In genomic region chr4:1019320-1019719, GRCh38 we compare ENCODE assay signal across 18 cellular contexts. TPM values are rescaled to one million over a fixed set of nuclear protein-coding genes. Genes with fewer than 3 reads are reported as not detected.
DNase-seq lines count a peak whose midpoint lies in the region; ATAC-seq and TF ChIP-seq lines count a peak whose summit lies in the region.
"Had no signal": no experiment of that assay in that cellular context is flagged by ENCODE, and none has a peak within 500 bp of the region (broad histone marks: within the 10 kb centered on the region; RNA-seq: fewer than 3 reads in every experiment).

No MANE protein-coding gene starts in this region.

- H3K4me1 Mint-ChIP-seq in brain = peaks cover 32% of the 10 kb centered on the region

- H3K27me3 Mint-ChIP-seq in brain = no peaks in the 10 kb centered on the region
- H3K27me3 Mint-ChIP-seq: CD4-positive, alpha-beta T cell had no signal

- peak overlapping the region; percentile 52 for H3K23ac ChIP-seq in neuronal stem cell (ENCODE audit: low read depth, low read length, poor library complexity)

- H3K27ac ChIP-seq in neuronal stem cell (replicated peaks; ENCODE audit: low read length) (peak overlapping the region; percentile 50), aorta (ENCODE audit: low read depth in 1 of 2, low read length in 2 of 2) (no peak overlapping the region)
- H3K27ac ChIP-seq: A549, HL-60 had no signal

- H2AFZ ChIP-seq in neuronal stem cell (ENCODE audit: low read length) = no peak overlapping the region

- peak overlapping the region; percentile 98 for H2BK15ac ChIP-seq in neuronal stem cell (ENCODE audit: low read length)

- DNase-seq in NT2/D1 (ENCODE audit: low read depth, low spot score) = no peak
- DNase-seq in neuronal stem cell (ENCODE audit: low spot score) = no peak
- no peak for DNase-seq in aorta
- DNase-seq in Ammon's horn (ENCODE audit: low spot score) = no peak
- DNase-seq: CD4-positive, alpha-beta T cell; EL; NCI-H1105; NCI-H1694 treated with DMSO at 0.1 percent for 48 hours; NCI-H2107; NCI-H2227 treated with DMSO at 0.1 percent for 48 hours; NCI-H524 treated with DMSO at 0.1 percent for 48 hours had no signal

- H3K9me3 ChIP-seq in NT2/D1 (ENCODE audit: insufficient read depth, low read length) (no peaks in the 10 kb centered on the region), neuronal stem cell (replicated peaks in 1 of 2; ENCODE audit: control insufficient read depth in 2 of 2, insufficient read depth in 1 of 2, low read depth in 1 of 2, low read length in 2 of 2) (no peaks in the 10 kb centered on the region), aorta (ENCODE audit: control insufficient read depth, low read length) (no peaks in the 10 kb centered on the region)
- H3K9me3 ChIP-seq: A549, HAP-1 had no signal

- H3K9me3 Mint-ChIP-seq in brain = no peaks in the 10 kb centered on the region
- H3K9me3 Mint-ChIP-seq: CD4-positive, alpha-beta T cell had no signal

- no peak for TF ChIP-seq CTCF in brain (conservative IDR thresholded peaks at IDR 0.05)

- H3K4ac ChIP-seq in neuronal stem cell (ENCODE audit: low read length) = peak overlapping the region; percentile 95

- no peak overlapping the region for H4K8ac ChIP-seq in neuronal stem cell (ENCODE audit: low read depth, low read length)

- WGBS in neuronal stem cell (ENCODE audit: extremely low coverage in 2 of 2, insufficient read length in 2 of 2, insufficient replicate concordance in 1 of 2), 2 donors = no CpG with 5 or more reads among the region's 9 CpGs
- WGBS in aorta, 2 donors = 73 to 78% methylated on average over 9 of the region's 9 CpGs

- H3K4me3 ChIP-seq in NT2/D1 (ENCODE audit: insufficient read length, low read depth) = no peak overlapping the region
- H3K4me3 ChIP-seq in neuronal stem cell (ENCODE audit: low read length in 2 of 2) = no peak overlapping the region
- no peak overlapping the region for H3K4me3 ChIP-seq in aorta (ENCODE audit: low read length in 2 of 2)
- H3K4me3 ChIP-seq: A549, HAP-1 had no signal

- H2AK5ac ChIP-seq in neuronal stem cell (ENCODE audit: low read depth, low read length) = peak overlapping the region; percentile 98

- no peak for ATAC-seq in GM18858 (IDR thresholded peaks at IDR 0.05; ENCODE audit: unreplicated experiment)
- no peak for ATAC-seq in aorta (ENCODE audit: low FRiP score)
- ATAC-seq: Right ventricle myocardium inferior had no signal

- no peaks in the 10 kb centered on the region for H3K36me3 Mint-ChIP-seq in brain

- H4K91ac ChIP-seq in neuronal stem cell (ENCODE audit: low read depth, low read length, poor library complexity) = peak overlapping the region; percentile 22

- H3K4me1 ChIP-seq in NT2/D1 (ENCODE audit: insufficient read depth, insufficient read length) (peaks cover 45% of the 10 kb centered on the region), neuronal stem cell (ENCODE audit: control insufficient read depth in 2 of 2, insufficient read depth in 1 of 2, low read depth in 1 of 2, low read length in 2 of 2) (peaks cover 44% of the 10 kb centered on the region in 2 donors), aorta (ENCODE audit: control insufficient read depth in 1 of 2, insufficient read depth in 2 of 2, low read length in 2 of 2) (no peaks in the 10 kb centered on the region)
- H3K4me1 ChIP-seq: A549, HAP-1 had no signal

- H3K4me3 Mint-ChIP-seq in brain = no peak overlapping the region
- H3K4me3 Mint-ChIP-seq: CD4-positive, alpha-beta T cell had no signal

- intact Hi-C loops in aorta (cut with DNase I) = no loop called here

- H2BK12ac ChIP-seq in neuronal stem cell (ENCODE audit: low read length) = peak overlapping the region; percentile 73

- peak overlapping the region; percentile 95 for H2BK120ac ChIP-seq in neuronal stem cell (ENCODE audit: low read depth, low read length)

- H3K36me3 ChIP-seq in NT2/D1 (ENCODE audit: insufficient read depth, insufficient read length, low read length) (peaks cover 9% of the 10 kb centered on the region), neuronal stem cell (replicated peaks in 1 of 2; ENCODE audit: control insufficient read depth in 2 of 2, insufficient read depth in 2 of 2, low read length in 2 of 2) (peaks cover 6 to 15% of the 10 kb centered on the region in 2 donors), aorta (ENCODE audit: control insufficient read depth in 1 of 2, insufficient read depth in 2 of 2, low read length in 1 of 2) (no peaks in the 10 kb centered on the region)
- H3K36me3 ChIP-seq: HAP-1 had no signal

- H3K4me2 ChIP-seq in neuronal stem cell (ENCODE audit: insufficient read depth, low read length, poor library complexity, severe bottlenecking) = peak overlapping the region; percentile 14
- H3K4me2 ChIP-seq: A549 had no signal

- H3K18ac ChIP-seq in neuronal stem cell (ENCODE audit: low read length) = peak overlapping the region; percentile 94

- H3K27ac Mint-ChIP-seq in brain = peak overlapping the region in 3 of 5 experiments; percentile 12 to 55 (median 21)
- H3K27ac Mint-ChIP-seq: CD4-positive, alpha-beta T cell had no signal

- H3K9ac ChIP-seq in NT2/D1 (ENCODE audit: insufficient read length, low read depth) = peak overlapping the region; percentile 39
- peak overlapping the region; percentile 75 for H3K9ac ChIP-seq in neuronal stem cell (ENCODE audit: low read depth, low read length, poor library complexity)

- peaks cover 71% of the 10 kb centered on the region for H3K27me3 ChIP-seq in NT2/D1 (ENCODE audit: insufficient read depth, insufficient read length)
- H3K27me3 ChIP-seq in neuronal stem cell (ENCODE audit: control insufficient read depth in 3 of 3, insufficient read depth in 3 of 3, low read depth in 1 of 3, low read length in 3 of 3) = no peaks in the 10 kb centered on the region
- no peaks in the 10 kb centered on the region for H3K27me3 ChIP-seq in aorta (ENCODE audit: control insufficient read depth in 1 of 2, insufficient read depth in 2 of 2, low read length in 1 of 2)

- peaks cover 54% of the 10 kb centered on the region for H3K79me1 ChIP-seq in neuronal stem cell (ENCODE audit: low read depth, low read length)

- peak overlapping the region; percentile 42 for H2BK5ac ChIP-seq in neuronal stem cell (ENCODE audit: low read length)

- H3K14ac ChIP-seq in neuronal stem cell (ENCODE audit: low read length) = peak overlapping the region; percentile 25

RNA-seq across cellular contexts. Expression of gene FGFRL1, which starts 7.9 kb away (rescaled TPM):
- polyA plus RNA-seq in brain (ENCODE audit: insufficient read depth, low read depth, low replicate concordance) (14.7 TPM), aorta (10 to 100 TPM in 1 of 2 donors, 1 to 10 TPM in 1; 6.9 to 19.5 TPM)
- polyA plus RNA-seq in neuronal stem cell (2013, experiment 1 of 2) = 67.8 TPM
- polyA plus RNA-seq in neuronal stem cell (2013, experiment 2 of 2) = 66.3 TPM
- total RNA-seq in aorta = 10 to 100 TPM; 28.9 to 32.9 TPM

RNA-seq across cellular contexts. Expression of gene SLC26A1, which starts 26.1 kb away (rescaled TPM):
- polyA plus RNA-seq in brain (ENCODE audit: insufficient read depth, low read depth, low replicate concordance) = not detected
- polyA plus RNA-seq in neuronal stem cell (2013, experiment 1 of 2) = 0.13 TPM
- 0.15 TPM for polyA plus RNA-seq in neuronal stem cell (2013, experiment 2 of 2)
- under 1 TPM in 1 of 2 donors, not detected in 1; 0.45 TPM for total RNA-seq in aorta
- polyA plus RNA-seq in aorta = under 1 TPM; 0.38 to 0.87 TPM
- total RNA-seq: CD4-positive, alpha-beta T cell; LHCN-M2; Right ventricle myocardium inferior had no signal

RNA-seq across cellular contexts. Expression of gene IDUA, which starts 32.5 kb away (rescaled TPM):
- polyA plus RNA-seq in brain (ENCODE audit: insufficient read depth, low read depth, low replicate concordance) = 3.6 TPM
- 6.9 TPM for polyA plus RNA-seq in neuronal stem cell (2013, experiment 1 of 2)
- 5.7 TPM for polyA plus RNA-seq in neuronal stem cell (2013, experiment 2 of 2)
- 10 to 100 TPM; 27.5 to 44.2 TPM for total RNA-seq in aorta
- polyA plus RNA-seq in aorta = 10 to 100 TPM in 1 of 2 donors, 1 to 10 TPM in 1; 5.9 to 42.5 TPM

RNA-seq across cellular contexts. Expression of gene DGKQ, which starts 46.0 kb away (rescaled TPM):
- polyA plus RNA-seq in brain (ENCODE audit: insufficient read depth, low read depth, low replicate concordance) (4.4 TPM), aorta (10 to 100 TPM in 1 of 2 donors, 1 to 10 TPM in 1; 5.4 to 13.4 TPM)
- 5.4 TPM for polyA plus RNA-seq in neuronal stem cell (2013, experiment 1 of 2)
- 5.2 TPM for polyA plus RNA-seq in neuronal stem cell (2013, experiment 2 of 2)
- total RNA-seq in aorta = 10 to 100 TPM; 11.2 to 14.2 TPM
